Comparison of ENCODE assay signal across 8 cellular contexts in genomic region chr17:82257473-82257872, GRCh38. TPM values are rescaled to one million over a fixed set of nuclear protein-coding genes. Genes with fewer than 3 reads are reported as not detected.
DNase-seq lines count a peak whose midpoint lies in the region; ATAC-seq and TF ChIP-seq lines count a peak whose summit lies in the region.

No MANE protein-coding gene starts in this region.

- peak overlapping the region; percentile 84 to 95 (median 88) for H3K27ac Mint-ChIP-seq in CD4-positive, alpha-beta memory T cell
- H3K27ac Mint-ChIP-seq in activated B cell treated with CpG ODN at 0.5 μM for 24 hours (no peak overlapping the region), neural progenitor cell (no peak overlapping the region)

- H2AFZ ChIP-seq in neural progenitor cell (replicated peaks) = no peak overlapping the region

- H3F3A ChIP-seq in neural progenitor cell (ENCODE audit: low read depth) = peaks cover 19% of the 10 kb centered on the region

- peaks cover 21 to 40% (median 32%) of the 10 kb centered on the region in 4 donors for H3K4me1 Mint-ChIP-seq in CD4-positive, alpha-beta memory T cell
- H3K4me1 Mint-ChIP-seq in activated B cell treated with CpG ODN at 0.5 μM for 24 hours (peaks cover 6% of the 10 kb centered on the region), neural progenitor cell (no peaks in the 10 kb centered on the region)

- no peak overlapping the region for H3K4me2 ChIP-seq in neural progenitor cell

- no peak overlapping the region for H3K4me3 ChIP-seq in CD4-positive, alpha-beta memory T cell (ENCODE audit: low read length in 2 of 2)
- peak overlapping the region in 2 of 59 donors; percentile 4 to 5 for H3K4me3 ChIP-seq in dorsolateral prefrontal cortex
- no peak overlapping the region for H3K4me3 ChIP-seq in neural progenitor cell

- CTCF ChIA-PET in CD4-positive, alpha-beta memory T cell (lab: Charles Lee; ENCODE audit: partially characterized antibody) = interaction anchor here (1.0 kb wide), 1 partner anchor 21 kb away, joined by 3 read pairs; no protein-coding TSS in a partner anchor
- CTCF ChIA-PET in activated B cell treated with CpG ODN at 0.5 μM for 24 hours (lab: Charles Lee) = no interaction called here

- peak overlapping the region in 2 of 8 donors; percentile 24 to 43 for H3K4me3 Mint-ChIP-seq in CD4-positive, alpha-beta memory T cell
- no peak overlapping the region for H3K4me3 Mint-ChIP-seq in activated B cell treated with CpG ODN at 0.5 μM for 24 hours
- H3K4me3 Mint-ChIP-seq in neural progenitor cell = no peak overlapping the region

- H3K9me3 Mint-ChIP-seq in CD4-positive, alpha-beta memory T cell = peaks cover 0 to 2% (median 0%) of the 10 kb centered on the region in 8 donors
- no peaks in the 10 kb centered on the region for H3K9me3 Mint-ChIP-seq in activated B cell treated with CpG ODN at 0.5 μM for 24 hours
- peaks cover under 1% of the 10 kb centered on the region for H3K9me3 Mint-ChIP-seq in neural progenitor cell

- intact Hi-C loops in CD4-positive, alpha-beta memory T cell (cut with micrococcal nuclease) = no loop called here
- intact Hi-C loops in activated B cell treated with CpG ODN at 0.5 μM for 24 hours (cut with micrococcal nuclease) (no loop called here), dorsolateral prefrontal cortex (cut with DNase I) (no loop called here)

- H3K27me3 Mint-ChIP-seq in CD4-positive, alpha-beta memory T cell = no peaks in the 10 kb centered on the region
- H3K27me3 Mint-ChIP-seq in activated B cell treated with CpG ODN at 0.5 μM for 24 hours (no peaks in the 10 kb centered on the region), neural progenitor cell (ENCODE audit: insufficient read depth, low read depth) (no peaks in the 10 kb centered on the region)

- peak overlapping the region; percentile 21 for H3K27ac ChIP-seq in CD4-positive, alpha-beta memory T cell (ENCODE audit: low read depth, low read length)
- H3K27ac ChIP-seq in dorsolateral prefrontal cortex = peak overlapping the region in 52 of 59 donors; percentile 4 to 81 (median 54)
- H3K27ac ChIP-seq in neural progenitor cell = no peak overlapping the region

- TF ChIP-seq CTCF in activated B cell treated with CpG ODN at 0.5 μM for 24 hours (IDR thresholded peaks at IDR 0.05) = no peak
- TF ChIP-seq CTCF in dorsolateral prefrontal cortex (IDR thresholded peaks at IDR 0.05 in 54 of 56, conservative IDR thresholded peaks at IDR 0.05 in 2 of 56; ENCODE audit: low read depth in 1 of 56, partially characterized antibody in 56 of 56) = peak in 41 of 56 donors; percentile 10 to 68 (median 42)
- TF ChIP-seq CTCF in neural progenitor cell (IDR thresholded peaks at IDR 0.05) = no peak

- H3K9me3 ChIP-seq in CD4-positive, alpha-beta memory T cell (ENCODE audit: control insufficient read depth in 1 of 2, low read length in 2 of 2) = no peaks in the 10 kb centered on the region
- no peaks in the 10 kb centered on the region for H3K9me3 ChIP-seq in neural progenitor cell (ENCODE audit: low read depth)

- H3K36me3 Mint-ChIP-seq in CD4-positive, alpha-beta memory T cell = peaks cover 60 to 76% of the 10 kb centered on the region in 2 donors
- H3K36me3 Mint-ChIP-seq in activated B cell treated with CpG ODN at 0.5 μM for 24 hours (ENCODE audit: low read depth) = peaks cover 81% of the 10 kb centered on the region
- peaks cover 72% of the 10 kb centered on the region for H3K36me3 Mint-ChIP-seq in neural progenitor cell

- peaks cover 10% of the 10 kb centered on the region for H3K4me1 ChIP-seq in CD4-positive, alpha-beta memory T cell (ENCODE audit: insufficient read depth, low read length)
- H3K4me1 ChIP-seq in neural progenitor cell = no peaks in the 10 kb centered on the region

- H4K20me1 ChIP-seq in neural progenitor cell (ENCODE audit: low read depth) = peaks cover 72% of the 10 kb centered on the region

- no peaks in the 10 kb centered on the region for H3K27me3 ChIP-seq in CD4-positive, alpha-beta memory T cell (ENCODE audit: insufficient read depth, low read length)
- H3K27me3 ChIP-seq in dorsolateral prefrontal cortex (no peaks in the 10 kb centered on the region), neural progenitor cell (no peaks in the 10 kb centered on the region)

- ATAC-seq in activated B cell treated with CpG ODN at 0.5 μM for 24 hours (ENCODE audit: low read depth) (peak; percentile 71), GM18519 (IDR thresholded peaks at IDR 0.05; ENCODE audit: low FRiP score, unreplicated experiment) (no peak), HG03135 (IDR thresholded peaks at IDR 0.05; ENCODE audit: unreplicated experiment) (no peak)

- POLR2A ChIA-PET in CD4-positive, alpha-beta memory T cell (lab: Charles Lee; ENCODE audit: partially characterized antibody) = no interaction called here
- POLR2A ChIA-PET in activated B cell treated with CpG ODN at 0.5 μM for 24 hours (lab: Charles Lee) = interaction anchor here (1.5 kb wide), 1 partner anchor 15 kb away, joined by 3 read pairs; no protein-coding TSS in a partner anchor

- peaks cover 85% of the 10 kb centered on the region for H3K79me2 ChIP-seq in neural progenitor cell (ENCODE audit: low read depth)

- no peak overlapping the region for H3K9ac ChIP-seq in neural progenitor cell

- H3K36me3 ChIP-seq in CD4-positive, alpha-beta memory T cell (ENCODE audit: insufficient read depth, low read length) = peaks cover 74% of the 10 kb centered on the region
- H3K36me3 ChIP-seq in neural progenitor cell = peaks cover 25% of the 10 kb centered on the region

- DNase-seq in CD4-positive, alpha-beta memory T cell = peak; percentile 43 to 62 (median 48)
- DNase-seq in activated B cell treated with CpG ODN at 0.5 μM for 24 hours (no peak), dorsolateral prefrontal cortex (peak; percentile 54 to 85 (median 75)), neural progenitor cell (ENCODE audit: low spot score) (peak; percentile 37), mesenteric fat pad (ENCODE audit: low spot score) (no peak), NCI-H2227 treated with DMSO at 0.1 percent for 48 hours (lab: John Stamatoyannopoulos, UW) (no peak)

RNA-seq across cellular contexts. Expression of gene CSNK1D, which starts 16.0 kb away (rescaled TPM):
- 100 to 1,000 TPM; 182 TPM for total RNA-seq in CD4-positive, alpha-beta memory T cell
- 10 to 100 TPM; 31.6 to 77.2 TPM for polyA plus RNA-seq in CD4-positive, alpha-beta memory T cell
- total RNA-seq in activated B cell treated with CpG ODN at 0.5 μM for 24 hours = 147 and 170 TPM in 2 replicates
- 100 to 1,000 TPM in 117 of 120 experiments, 10 to 100 TPM in 3; 96.2 to 160 (median 125) TPM for total RNA-seq in dorsolateral prefrontal cortex
- 41.5 and 60.7 TPM in 2 replicates for total RNA-seq in neural progenitor cell (ENCODE audit: low replicate concordance)
- 171 TPM for total RNA-seq in mesenteric fat pad

RNA-seq across cellular contexts. Expression of gene SLC16A3, which starts 28.6 kb away (rescaled TPM):
- total RNA-seq in CD4-positive, alpha-beta memory T cell = 10 to 100 TPM; 30.3 to 31.4 TPM
- 1 to 10 TPM; 1.4 to 5.6 TPM for polyA plus RNA-seq in CD4-positive, alpha-beta memory T cell
- 24.6 and 26.5 TPM in 2 replicates for total RNA-seq in activated B cell treated with CpG ODN at 0.5 μM for 24 hours
- 10 to 100 TPM in 76 of 120 experiments, 1 to 10 TPM in 44; 4.8 to 45.0 (median 12.2) TPM for total RNA-seq in dorsolateral prefrontal cortex
- 21.0 and 82.9 TPM in 2 replicates for total RNA-seq in neural progenitor cell (ENCODE audit: low replicate concordance)
- 65.0 TPM for total RNA-seq in mesenteric fat pad

RNA-seq across cellular contexts. Expression of gene CCDC57, which starts 44.8 kb away (rescaled TPM):
- 10 to 100 TPM; 80.5 to 88.7 TPM for total RNA-seq in CD4-positive, alpha-beta memory T cell
- 10 to 100 TPM; 41.6 to 43.6 TPM for polyA plus RNA-seq in CD4-positive, alpha-beta memory T cell
- total RNA-seq in activated B cell treated with CpG ODN at 0.5 μM for 24 hours (56.6 TPM in 2 replicates), dorsolateral prefrontal cortex (100 to 1,000 TPM in 17 of 120 experiments, 10 to 100 TPM in 103; 38.5 to 134 (median 72.6) TPM), neural progenitor cell (ENCODE audit: low replicate concordance) (15.0 and 29.8 TPM in 2 replicates), mesenteric fat pad (24.7 TPM)

RNA-seq across cellular contexts. Expression of gene CD7, which starts 59.9 kb away (rescaled TPM):
- 10 to 100 TPM; 40.9 to 41.0 TPM for total RNA-seq in CD4-positive, alpha-beta memory T cell
- 10 to 100 TPM; 53.1 to 82.6 TPM for polyA plus RNA-seq in CD4-positive, alpha-beta memory T cell
- 0.32 and 0.42 TPM in 2 replicates for total RNA-seq in activated B cell treated with CpG ODN at 0.5 μM for 24 hours
- 1 to 10 TPM in 24 of 120 experiments, under 1 TPM in 50, not detected in 46; 0.24 to 2.2 (median 0.71) TPM for total RNA-seq in dorsolateral prefrontal cortex
- total RNA-seq in neural progenitor cell (ENCODE audit: low replicate concordance) = 0.62 TPM in 1 of 2 replicates, not detected in the other
- total RNA-seq in mesenteric fat pad = 3.2 TPM

Comparison
In these comparisons a context has a peak if more than half of its experiments do, and no peak if none do; other contexts are left out.
1. DNase-seq: peak in CD4-positive, alpha-beta memory T cell (5 of 5), dorsolateral prefrontal cortex (10 of 10) and neural progenitor cell (single experiment); none in activated B cell treated with CpG ODN at 0.5 μM for 24 hours (single experiment), mesenteric fat pad (single experiment) and NCI-H2227 treated with DMSO at 0.1 percent for 48 hours (single experiment).
2. H3K27ac Mint-ChIP-seq: peak in CD4-positive, alpha-beta memory T cell (7 of 7); none in activated B cell treated with CpG ODN at 0.5 μM for 24 hours (single experiment) and neural progenitor cell (single experiment).
3. CTCF ChIP-seq: peak in dorsolateral prefrontal cortex (41 of 56); none in activated B cell treated with CpG ODN at 0.5 μM for 24 hours (single experiment) and neural progenitor cell (single experiment).